ENCODE assay signal across 1 cellular context in the genomic region with DNA sequence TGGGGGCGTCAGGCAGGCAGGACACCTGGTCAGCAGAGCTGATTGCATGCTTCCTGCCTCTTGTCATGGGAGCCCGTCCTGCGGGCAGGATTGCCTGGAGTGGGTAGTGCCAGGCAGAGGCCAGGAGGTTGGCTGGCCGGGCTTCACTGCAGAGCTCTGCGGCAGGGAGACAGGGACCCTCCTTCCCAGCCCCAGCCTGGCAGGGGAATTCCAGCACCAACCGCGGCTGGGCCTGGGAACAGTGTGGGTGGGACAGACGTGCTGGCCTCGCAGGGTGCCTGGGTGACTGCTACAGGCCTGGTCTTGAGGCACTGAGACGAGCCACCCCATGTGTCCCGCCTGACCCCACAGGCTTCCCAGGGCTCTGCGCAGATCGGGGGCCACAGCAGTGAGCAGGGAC.
TF ChIP-seq lines count a peak whose summit lies in the region.

No MANE protein-coding gene starts in this region.

TF ChIP-seq in H1, 55 proteins besides CTCF, POLR2A, EP300 and RAD21 (continued from another document):
- TF ChIP-seq, protein P1, sequence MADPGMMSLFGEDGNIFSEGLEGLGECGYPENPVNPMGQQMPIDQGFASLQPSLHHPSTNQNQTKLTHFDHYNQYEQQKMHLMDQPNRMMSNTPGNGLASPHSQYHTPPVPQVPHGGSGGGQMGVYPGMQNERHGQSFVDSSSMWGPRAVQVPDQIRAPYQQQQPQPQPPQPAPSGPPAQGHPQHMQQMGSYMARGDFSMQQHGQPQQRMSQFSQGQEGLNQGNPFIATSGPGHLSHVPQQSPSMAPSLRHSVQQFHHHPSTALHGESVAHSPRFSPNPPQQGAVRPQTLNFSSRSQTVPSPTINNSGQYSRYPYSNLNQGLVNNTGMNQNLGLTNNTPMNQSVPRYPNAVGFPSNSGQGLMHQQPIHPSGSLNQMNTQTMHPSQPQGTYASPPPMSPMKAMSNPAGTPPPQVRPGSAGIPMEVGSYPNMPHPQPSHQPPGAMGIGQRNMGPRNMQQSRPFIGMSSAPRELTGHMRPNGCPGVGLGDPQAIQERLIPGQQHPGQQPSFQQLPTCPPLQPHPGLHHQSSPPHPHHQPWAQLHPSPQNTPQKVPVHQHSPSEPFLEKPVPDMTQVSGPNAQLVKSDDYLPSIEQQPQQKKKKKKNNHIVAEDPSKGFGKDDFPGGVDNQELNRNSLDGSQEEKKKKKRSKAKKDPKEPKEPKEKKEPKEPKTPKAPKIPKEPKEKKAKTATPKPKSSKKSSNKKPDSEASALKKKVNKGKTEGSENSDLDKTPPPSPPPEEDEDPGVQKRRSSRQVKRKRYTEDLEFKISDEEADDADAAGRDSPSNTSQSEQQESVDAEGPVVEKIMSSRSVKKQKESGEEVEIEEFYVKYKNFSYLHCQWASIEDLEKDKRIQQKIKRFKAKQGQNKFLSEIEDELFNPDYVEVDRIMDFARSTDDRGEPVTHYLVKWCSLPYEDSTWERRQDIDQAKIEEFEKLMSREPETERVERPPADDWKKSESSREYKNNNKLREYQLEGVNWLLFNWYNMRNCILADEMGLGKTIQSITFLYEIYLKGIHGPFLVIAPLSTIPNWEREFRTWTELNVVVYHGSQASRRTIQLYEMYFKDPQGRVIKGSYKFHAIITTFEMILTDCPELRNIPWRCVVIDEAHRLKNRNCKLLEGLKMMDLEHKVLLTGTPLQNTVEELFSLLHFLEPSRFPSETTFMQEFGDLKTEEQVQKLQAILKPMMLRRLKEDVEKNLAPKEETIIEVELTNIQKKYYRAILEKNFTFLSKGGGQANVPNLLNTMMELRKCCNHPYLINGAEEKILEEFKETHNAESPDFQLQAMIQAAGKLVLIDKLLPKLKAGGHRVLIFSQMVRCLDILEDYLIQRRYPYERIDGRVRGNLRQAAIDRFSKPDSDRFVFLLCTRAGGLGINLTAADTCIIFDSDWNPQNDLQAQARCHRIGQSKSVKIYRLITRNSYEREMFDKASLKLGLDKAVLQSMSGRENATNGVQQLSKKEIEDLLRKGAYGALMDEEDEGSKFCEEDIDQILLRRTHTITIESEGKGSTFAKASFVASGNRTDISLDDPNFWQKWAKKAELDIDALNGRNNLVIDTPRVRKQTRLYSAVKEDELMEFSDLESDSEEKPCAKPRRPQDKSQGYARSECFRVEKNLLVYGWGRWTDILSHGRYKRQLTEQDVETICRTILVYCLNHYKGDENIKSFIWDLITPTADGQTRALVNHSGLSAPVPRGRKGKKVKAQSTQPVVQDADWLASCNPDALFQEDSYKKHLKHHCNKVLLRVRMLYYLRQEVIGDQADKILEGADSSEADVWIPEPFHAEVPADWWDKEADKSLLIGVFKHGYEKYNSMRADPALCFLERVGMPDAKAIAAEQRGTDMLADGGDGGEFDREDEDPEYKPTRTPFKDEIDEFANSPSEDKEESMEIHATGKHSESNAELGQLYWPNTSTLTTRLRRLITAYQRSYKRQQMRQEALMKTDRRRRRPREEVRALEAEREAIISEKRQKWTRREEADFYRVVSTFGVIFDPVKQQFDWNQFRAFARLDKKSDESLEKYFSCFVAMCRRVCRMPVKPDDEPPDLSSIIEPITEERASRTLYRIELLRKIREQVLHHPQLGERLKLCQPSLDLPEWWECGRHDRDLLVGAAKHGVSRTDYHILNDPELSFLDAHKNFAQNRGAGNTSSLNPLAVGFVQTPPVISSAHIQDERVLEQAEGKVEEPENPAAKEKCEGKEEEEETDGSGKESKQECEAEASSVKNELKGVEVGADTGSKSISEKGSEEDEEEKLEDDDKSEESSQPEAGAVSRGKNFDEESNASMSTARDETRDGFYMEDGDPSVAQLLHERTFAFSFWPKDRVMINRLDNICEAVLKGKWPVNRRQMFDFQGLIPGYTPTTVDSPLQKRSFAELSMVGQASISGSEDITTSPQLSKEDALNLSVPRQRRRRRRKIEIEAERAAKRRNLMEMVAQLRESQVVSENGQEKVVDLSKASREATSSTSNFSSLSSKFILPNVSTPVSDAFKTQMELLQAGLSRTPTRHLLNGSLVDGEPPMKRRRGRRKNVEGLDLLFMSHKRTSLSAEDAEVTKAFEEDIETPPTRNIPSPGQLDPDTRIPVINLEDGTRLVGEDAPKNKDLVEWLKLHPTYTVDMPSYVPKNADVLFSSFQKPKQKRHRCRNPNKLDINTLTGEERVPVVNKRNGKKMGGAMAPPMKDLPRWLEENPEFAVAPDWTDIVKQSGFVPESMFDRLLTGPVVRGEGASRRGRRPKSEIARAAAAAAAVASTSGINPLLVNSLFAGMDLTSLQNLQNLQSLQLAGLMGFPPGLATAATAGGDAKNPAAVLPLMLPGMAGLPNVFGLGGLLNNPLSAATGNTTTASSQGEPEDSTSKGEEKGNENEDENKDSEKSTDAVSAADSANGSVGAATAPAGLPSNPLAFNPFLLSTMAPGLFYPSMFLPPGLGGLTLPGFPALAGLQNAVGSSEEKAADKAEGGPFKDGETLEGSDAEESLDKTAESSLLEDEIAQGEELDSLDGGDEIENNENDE (IDR thresholded peaks at IDR 0.05; ENCODE audit: insufficient replicate concordance, low read length), result no peak
- TF ChIP-seq TAF7 (optimal IDR thresholded peaks at IDR 0.05; ENCODE audit: borderline replicate concordance, low read depth, low read length), result no peak
- no peak for TF ChIP-seq KDM5A (IDR thresholded peaks at IDR 0.05; ENCODE audit: low read length)
- no peak for TF ChIP-seq SRF (IDR thresholded peaks at IDR 0.05; ENCODE audit: low read depth, low read length)
- no peak for TF ChIP-seq CTBP2 (IDR thresholded peaks at IDR 0.05; ENCODE audit: borderline replicate concordance, insufficient read depth, insufficient read length, low read length)
- no peak for TF ChIP-seq JUN (IDR thresholded peaks at IDR 0.05; ENCODE audit: low read depth, low read length)
- TF ChIP-seq RFX5 (IDR thresholded peaks at IDR 0.05; ENCODE audit: borderline replicate concordance, low read depth, low read length), result no peak
- TF ChIP-seq SP2 (IDR thresholded peaks at IDR 0.05; ENCODE audit: low read length), result no peak
- no peak for TF ChIP-seq SIN3A (conservative IDR thresholded peaks at IDR 0.05 in 1 of 2, IDR thresholded peaks at IDR 0.05 in 1 of 2; ENCODE audit: low read depth in 1 of 2, low read length in 2 of 2)
- TF ChIP-seq, protein P2, sequence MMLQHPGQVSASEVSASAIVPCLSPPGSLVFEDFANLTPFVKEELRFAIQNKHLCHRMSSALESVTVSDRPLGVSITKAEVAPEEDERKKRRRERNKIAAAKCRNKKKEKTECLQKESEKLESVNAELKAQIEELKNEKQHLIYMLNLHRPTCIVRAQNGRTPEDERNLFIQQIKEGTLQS (IDR thresholded peaks at IDR 0.05; ENCODE audit: insufficient read depth, low read depth, low read length), result no peak
- no peak for TF ChIP-seq TBP (IDR thresholded peaks at IDR 0.05; ENCODE audit: low read depth, low read length)
- TF ChIP-seq BCL11A (IDR thresholded peaks at IDR 0.05; ENCODE audit: low read depth in 2 of 2, low read length in 2 of 2), result no peak
- no peak for TF ChIP-seq BACH1 (IDR thresholded peaks at IDR 0.05; ENCODE audit: low read length)
